Comparison of ENCODE assay signal across 29 cellular contexts in genomic region chr9:134536931-134537330, GRCh38.
"Had no signal": no experiment of that assay in that cellular context is flagged by ENCODE, and none has a peak within 500 bp of the region (broad histone marks: within the 10 kb centered on the region; RNA-seq: fewer than 3 reads in every experiment).

No MANE protein-coding gene starts in this region.

- H3K27me3 ChIP-seq: ascending aorta, brain microvascular endothelial cell, sigmoid colon, thyroid gland had no signal

- H3K9me3 ChIP-seq: adrenal gland, ascending aorta, esophagus squamous epithelium, sigmoid colon, stomach, thyroid gland had no signal

- H3K4me3 Mint-ChIP-seq: activated naive CD4-positive, alpha-beta T cell treated with anti-CD3 and anti-CD28 coated beads for 36 hours; activated naive CD8-positive, alpha-beta T cell treated with anti-CD3 and anti-CD28 coated beads for 36 hours; activated T-helper 1 cell treated with anti-CD3 and anti-CD28 coated beads, Interleukin-12 subunit alpha, Interleukin-12 subunit beta, Interleukin-2, Interleukin-4 antibody, amounts not matched to agents 30 ng/mL and 10 ng/mL and 1 ng/mL, durations not matched to agents 14 hours and 24 hours and 36 hours; dendritic cell treated with granulocyte-macrophage colony-stimulating factor and Interleukin-4, amounts not matched to agents 40 ng/mL and 50 ng/mL, for 4 days; stimulated activated naive B cell treated with anti-CD40 and anti-IgM and Interleukin-4, amounts not matched to agents 10 μg/mL and 1 μg/mL and 100 μg/mL, for 72 hours; T-helper 17 cell had no signal

- H3K27me3 Mint-ChIP-seq: activated naive CD8-positive, alpha-beta T cell treated with anti-CD3 and anti-CD28 coated beads for 36 hours had no signal

- H3K27ac ChIP-seq: adrenal gland, ascending aorta, brain microvascular endothelial cell, parathyroid adenoma, psoas muscle, thyroid gland, WERI-Rb-1 had no signal

- H3K9me3 Mint-ChIP-seq: activated naive CD4-positive, alpha-beta T cell treated with anti-CD3 and anti-CD28 coated beads for 36 hours; activated naive CD8-positive, alpha-beta T cell treated with anti-CD3 and anti-CD28 coated beads for 36 hours; activated T-helper 1 cell treated with anti-CD3 and anti-CD28 coated beads, Interleukin-12 subunit alpha, Interleukin-12 subunit beta, Interleukin-2, Interleukin-4 antibody, amounts not matched to agents 30 ng/mL and 10 ng/mL and 1 ng/mL, durations not matched to agents 14 hours and 24 hours and 36 hours; dendritic cell treated with granulocyte-macrophage colony-stimulating factor and Interleukin-4, amounts not matched to agents 40 ng/mL and 50 ng/mL, for 4 days; stimulated activated naive B cell treated with anti-CD40 and anti-IgM and Interleukin-4, amounts not matched to agents 10 μg/mL and 1 μg/mL and 100 μg/mL, for 72 hours had no signal

- DNase-seq: activated CD4-positive, alpha-beta T cell treated with anti-CD3 and anti-CD28 coated beads for 48 hours; activated CD4-positive, alpha-beta T cell treated with anti-CD3 and anti-CD28 coated beads, Interleukin-2, amount 50 U/mL, for 48 hours; activated CD8-positive, alpha-beta memory T cell treated with anti-CD3 and anti-CD28 coated beads for 24 hours; activated CD8-positive, alpha-beta memory T cell treated with anti-CD3 and anti-CD28 coated beads, Interleukin-2, amount 50 U/mL, for 4 hours; activated effector memory CD4-positive, alpha-beta T cell treated with anti-CD3 and anti-CD28 coated beads, Interleukin-2, amount 50 U/mL, for 16 hours; activated naive CD4-positive, alpha-beta T cell treated with anti-CD3 and anti-CD28 coated beads for 36 hours; activated naive CD8-positive, alpha-beta T cell treated with anti-CD3 and anti-CD28 coated beads for 36 hours; activated T-cell treated with anti-CD3 and anti-CD28 coated beads, Interleukin-2, amount 50 U/mL, for 1 hour; adrenal gland; brain microvascular endothelial cell; caudate nucleus; esophagus squamous epithelium; foreskin melanocyte; left colon; nucleus accumbens; sigmoid colon; stimulated activated CD4-positive, alpha-beta T cell treated with anti-CD3 and anti-CD28 coated beads, Interleukin-15, amount 100 ng/mL, for 24 hours; stimulated activated CD4-positive, alpha-beta T cell treated with anti-CD3 and anti-CD28 coated beads, Interleukin-2, amount 100 ng/mL, for 24 hours; stimulated activated naive B cell treated with anti-CD40 and anti-IgM and Interleukin-4, amounts not matched to agents 10 μg/mL and 1 μg/mL and 100 μg/mL, for 72 hours; stomach; T-helper 17 cell; thyroid gland; WERI-Rb-1 had no signal

- H2AFZ ChIP-seq: parathyroid adenoma had no signal

- H3K4me1 ChIP-seq: adrenal gland, ascending aorta, parathyroid adenoma, psoas muscle had no signal

- H3K9ac ChIP-seq: parathyroid adenoma had no signal

- H3K36me3 Mint-ChIP-seq: activated naive CD8-positive, alpha-beta T cell treated with anti-CD3 and anti-CD28 coated beads for 36 hours; stimulated activated naive B cell treated with anti-CD40 and anti-IgM and Interleukin-4, amounts not matched to agents 10 μg/mL and 1 μg/mL and 100 μg/mL, for 72 hours had no signal

- H3K4me1 Mint-ChIP-seq: activated naive CD8-positive, alpha-beta T cell treated with anti-CD3 and anti-CD28 coated beads for 36 hours; stimulated activated naive B cell treated with anti-CD40 and anti-IgM and Interleukin-4, amounts not matched to agents 10 μg/mL and 1 μg/mL and 100 μg/mL, for 72 hours had no signal

- H3K27ac Mint-ChIP-seq: activated naive CD4-positive, alpha-beta T cell treated with anti-CD3 and anti-CD28 coated beads for 36 hours; activated naive CD8-positive, alpha-beta T cell treated with anti-CD3 and anti-CD28 coated beads for 36 hours; activated T-helper 1 cell treated with anti-CD3 and anti-CD28 coated beads, Interleukin-12 subunit alpha, Interleukin-12 subunit beta, Interleukin-2, Interleukin-4 antibody, amounts not matched to agents 30 ng/mL and 10 ng/mL and 1 ng/mL, durations not matched to agents 14 hours and 24 hours and 36 hours; dendritic cell treated with granulocyte-macrophage colony-stimulating factor and Interleukin-4, amounts not matched to agents 40 ng/mL and 50 ng/mL, for 4 days; stimulated activated naive B cell treated with anti-CD40 and anti-IgM and Interleukin-4, amounts not matched to agents 10 μg/mL and 1 μg/mL and 100 μg/mL, for 72 hours; T-helper 17 cell had no signal

- H3K4me3 ChIP-seq: adrenal gland, ascending aorta, esophagus squamous epithelium, psoas muscle, sigmoid colon, stomach, thyroid gland had no signal

- ATAC-seq: activated CD4-positive, CD25-positive, alpha-beta regulatory T cell treated with anti-CD3 and anti-CD28 coated beads, Interleukin-2, amount 50 U/mL, for 24 hours; left colon; psoas muscle; stimulated activated naive B cell treated with anti-CD40 and anti-IgM and Interleukin-4, amounts not matched to agents 10 μg/mL and 1 μg/mL and 100 μg/mL, for 72 hours; T-helper 17 cell had no signal

- H3K36me3 ChIP-seq: adrenal gland, ascending aorta, brain microvascular endothelial cell, esophagus squamous epithelium, sigmoid colon, stomach, thyroid gland, WERI-Rb-1 had no signal

- H3K79me2 ChIP-seq: parathyroid adenoma had no signal
